In genomic region chr4:13527983-13528822, GRCh38 we compare ENCODE assay signal across 8 cellular contexts. TPM values are rescaled to one million over a fixed set of nuclear protein-coding genes. Genes with fewer than 3 reads are reported as not detected.
A peak's percentile ranks its signal among the peaks of the same experiment; 100 is the strongest.
DNase-seq lines count a peak whose midpoint lies in the region; ATAC-seq and TF ChIP-seq lines count a peak whose summit lies in the region.

No MANE protein-coding gene starts in this region.

- DNase-seq in CD14-positive monocyte (ENCODE audit: low spot score), result no peak
- DNase-seq in SKM-1 (lab: John Stamatoyannopoulos, UW; ENCODE audit: unreplicated experiment), result peak; percentile 94
- DNase-seq in osteocyte (ENCODE audit: extremely low spot score, unreplicated experiment), result peak; percentile 81
- DNase-seq in esophagus squamous epithelium (lab: John Stamatoyannopoulos, UW), result no peak
- DNase-seq in HuH-7 (ENCODE audit: low spot score), result no peak
- DNase-seq in effector CD4-positive, alpha-beta T cell, result no peak

- H3K27me3 ChIP-seq in esophagus squamous epithelium, result peaks cover 29 to 100% (median 66%) of the 10 kb centered on the region in 4 donors

- 7 to 9% methylated on average over 16 to 21 of the region's 35 CpGs for whole genome bisulfite sequencing in esophagus squamous epithelium, 2 donors

- TF ChIP-seq CTCF in CD14-positive monocyte (IDR thresholded peaks at IDR 0.05) (no peak), osteocyte (IDR thresholded peaks at IDR 0.05) (no peak), esophagus squamous epithelium (IDR thresholded peaks at IDR 0.05) (no peak)

- ATAC-seq in GM18907 (IDR thresholded peaks at IDR 0.05; ENCODE audit: unreplicated experiment) (peak; percentile 85), HG03039 (IDR thresholded peaks at IDR 0.05; ENCODE audit: unreplicated experiment) (peak; percentile 69)

- intact Hi-C loops in CD14-positive monocyte (cut with micrococcal nuclease), result no loop called here
- intact Hi-C loops in esophagus squamous epithelium (cut with DNase I), result no loop called here

- peaks cover 0 to 5% (median 0%) of the 10 kb centered on the region in 3 donors for H3K36me3 ChIP-seq in esophagus squamous epithelium

- peaks cover 48% of the 10 kb centered on the region for H3K4me1 Mint-ChIP-seq in CD14-positive monocyte
- no peaks in the 10 kb centered on the region for H3K4me1 Mint-ChIP-seq in osteocyte (ENCODE audit: unreplicated experiment)

- H3K9me3 ChIP-seq in esophagus squamous epithelium, result peaks cover 0 to 20% (median 13%) of the 10 kb centered on the region in 3 donors

- TF ChIP-seq POLR2A in esophagus squamous epithelium (IDR thresholded peaks at IDR 0.05), result no peak

- H3K36me3 Mint-ChIP-seq in CD14-positive monocyte (peaks cover 14 to 30% of the 10 kb centered on the region in 2 donors), osteocyte (ENCODE audit: unreplicated experiment) (no peaks in the 10 kb centered on the region)

- H3K27me3 Mint-ChIP-seq in CD14-positive monocyte (ENCODE audit: low read depth in 3 of 3) (peaks cover 99% of the 10 kb centered on the region in 3 donors), osteocyte (ENCODE audit: unreplicated experiment) (peaks cover 62% of the 10 kb centered on the region)

- H3K4me3 Mint-ChIP-seq in CD14-positive monocyte (peak overlapping the region; percentile 69 to 89), osteocyte (ENCODE audit: unreplicated experiment) (no peak overlapping the region)

- H3K27ac ChIP-seq in esophagus squamous epithelium, result no peak overlapping the region

- peak overlapping the region in 5 of 7 donors; percentile 10 to 70 (median 52) for H3K27ac Mint-ChIP-seq in CD14-positive monocyte
- no peak overlapping the region for H3K27ac Mint-ChIP-seq in osteocyte (ENCODE audit: unreplicated experiment)

- H3K4me1 ChIP-seq in esophagus squamous epithelium, result peaks cover 0 to 32% (median 0%) of the 10 kb centered on the region in 3 donors

- H3K4me3 ChIP-seq in esophagus squamous epithelium, result peak overlapping the region in 1 of 4 donors; percentile 1

- H3K9me3 Mint-ChIP-seq in CD14-positive monocyte (peaks cover 10 to 59% (median 49%) of the 10 kb centered on the region in 7 donors), osteocyte (ENCODE audit: unreplicated experiment) (no peaks in the 10 kb centered on the region)

RNA-seq across cellular contexts. Expression of gene NKX3-2, which starts 16.1 kb away (rescaled TPM):
- not detected for polyA plus RNA-seq in CD14-positive monocyte
- total RNA-seq in osteocyte, result 2.7 and 2.9 TPM in 2 replicates
- total RNA-seq in esophagus squamous epithelium, result under 1 TPM in 2 of 4 donors, not detected in 2; 0.19 to 0.62 TPM

RNA-seq across cellular contexts. Expression of gene RAB28, which starts 44.1 kb away (rescaled TPM):
- polyA plus RNA-seq in CD14-positive monocyte, result 10 to 100 TPM; 17.8 to 18.0 TPM
- 13.2 and 16.2 TPM in 2 replicates for total RNA-seq in osteocyte
- total RNA-seq in esophagus squamous epithelium, result 10 to 100 TPM in 3 of 4 donors, 1 to 10 TPM in 1; 5.8 to 19.5 (median 14.2) TPM

Comparison
In these comparisons a context has a peak if more than half of its experiments do, and no peak if none do; other contexts are left out.
1. DNase-seq: peak in SKM-1 (single experiment) and osteocyte (single experiment); none in CD14-positive monocyte (single experiment), esophagus squamous epithelium (single experiment), HuH-7 (single experiment) and effector CD4-positive, alpha-beta T cell (single experiment).